20 cellular contexts compared by ENCODE assay signal in genomic region chr5:114010362-114010761, GRCh38.
DNase-seq lines count a peak whose midpoint lies in the region; ATAC-seq, FAIRE-seq and TF ChIP-seq lines count a peak whose summit lies in the region.
"Had no signal": no experiment of that assay in that cellular context is flagged by ENCODE, and none has a peak within 500 bp of the region (broad histone marks: within the 10 kb centered on the region; RNA-seq: fewer than 3 reads in every experiment).

No MANE protein-coding gene starts in this region.

- ATAC-seq in HG03159 (IDR thresholded peaks at IDR 0.05; ENCODE audit: unreplicated experiment), result no peak
- ATAC-seq: Right ventricle myocardium inferior, T-helper 17 cell had no signal

- H3K9ac ChIP-seq in astrocyte (ENCODE audit: low read length), result no peak overlapping the region

- H3K27me3 ChIP-seq in astrocyte (ENCODE audit: insufficient read depth, low read length), result no peaks in the 10 kb centered on the region
- H3K27me3 ChIP-seq: esophagus muscularis mucosa, tibial artery had no signal

- no peak overlapping the region for H3K27ac ChIP-seq in astrocyte (ENCODE audit: low read depth, low read length)
- H3K27ac ChIP-seq: esophagus muscularis mucosa, HL-60, left ventricle myocardium inferior, skin epidermis, tibial artery had no signal

- H3K4me1 ChIP-seq in astrocyte (ENCODE audit: insufficient read depth, low read length), result no peaks in the 10 kb centered on the region
- H3K4me1 ChIP-seq: esophagus muscularis mucosa, left ventricle myocardium inferior had no signal

- H3K4me1 Mint-ChIP-seq in astrocyte (ENCODE audit: low read depth, unreplicated experiment), result peaks cover 11% of the 10 kb centered on the region
- H3K4me1 Mint-ChIP-seq: T-helper 17 cell had no signal

- no peak for FAIRE-seq in astrocyte (lab: Jason Lieb, UNC)

- no peak overlapping the region for H3K4me3 ChIP-seq in astrocyte (ENCODE audit: insufficient read depth, low read depth, low read length)
- no peak overlapping the region for H3K4me3 ChIP-seq in foreskin fibroblast (ENCODE audit: low read depth in 1 of 2, low read length in 2 of 2)
- H3K4me3 ChIP-seq: esophagus muscularis mucosa, left ventricle myocardium inferior, skin epidermis, tibial artery had no signal

- no peaks in the 10 kb centered on the region for H3K79me2 ChIP-seq in astrocyte (ENCODE audit: insufficient read depth, low read length)

- DNase-seq in H4 (ENCODE audit: low spot score) (peak; percentile 69), astrocyte (ENCODE audit: low read depth) (peak; percentile 94), foreskin fibroblast (peak; percentile 3 to 8), stromal cell of bone marrow (ENCODE audit: low read depth) (peak; percentile 47), NOMO-1 (lab: John Stamatoyannopoulos, UW; ENCODE audit: unreplicated experiment in 2 of 2) (no peak), COLO668 (lab: John Stamatoyannopoulos, UW; ENCODE audit: unreplicated experiment) (no peak)
- DNase-seq: activated CD4-positive, CD25-positive, alpha-beta regulatory T cell; cortex of kidney; KBM-7; left ventricle myocardium inferior; NCI-H1092 treated with DMSO at 0.1 percent for 48 hours; NK-92 treated with Interleukin-12 subunit alpha and Interleukin-12 subunit beta, amount 100 ng/mL, for 24 hours; nucleus accumbens; T-helper 17 cell; tibial artery had no signal

- no peaks in the 10 kb centered on the region for H3K9me3 ChIP-seq in astrocyte (ENCODE audit: insufficient read depth, low read depth, low read length)
- H3K9me3 ChIP-seq: esophagus muscularis mucosa, left ventricle myocardium inferior, tibial artery had no signal

- H3K4me2 ChIP-seq in astrocyte (ENCODE audit: low read length), result no peak overlapping the region

- no peaks in the 10 kb centered on the region for H3K9me3 Mint-ChIP-seq in astrocyte (ENCODE audit: unreplicated experiment)

- H3K27ac Mint-ChIP-seq in astrocyte (ENCODE audit: unreplicated experiment), result peak overlapping the region; percentile 72
- H3K27ac Mint-ChIP-seq: T-helper 17 cell had no signal

- no peak overlapping the region for H2AFZ ChIP-seq in astrocyte (ENCODE audit: low read depth, low read length)

- H3K36me3 ChIP-seq in astrocyte (ENCODE audit: insufficient read depth, low read length), result no peaks in the 10 kb centered on the region
- H3K36me3 ChIP-seq: esophagus muscularis mucosa, left ventricle myocardium inferior, tibial artery had no signal

- H4K20me1 ChIP-seq in astrocyte (ENCODE audit: insufficient read depth, low read length), result no peaks in the 10 kb centered on the region

- TF ChIP-seq CTCF in astrocyte (IDR thresholded peaks at IDR 0.05; ENCODE audit: insufficient read depth, low read depth, low read length) (no peak), foreskin fibroblast (IDR thresholded peaks at IDR 0.05; ENCODE audit: low read depth, low read length) (no peak)

- H3K4me3 Mint-ChIP-seq in astrocyte (ENCODE audit: unreplicated experiment), result no peak overlapping the region
- H3K4me3 Mint-ChIP-seq: T-helper 17 cell had no signal

- H3K27me3 Mint-ChIP-seq in astrocyte (ENCODE audit: low read depth, unreplicated experiment), result no peaks in the 10 kb centered on the region
- H3K27me3 Mint-ChIP-seq: T-helper 17 cell had no signal

- no peaks in the 10 kb centered on the region for H3K36me3 Mint-ChIP-seq in astrocyte (ENCODE audit: low read depth, unreplicated experiment)

Comparison
In these comparisons a context has a peak if more than half of its experiments do, and no peak if none do; other contexts are left out.
1. DNase-seq: peak in H4 (single experiment), astrocyte (single experiment), foreskin fibroblast (2 of 2) and stromal cell of bone marrow (single experiment); none in NOMO-1 (0 of 2) and COLO668 (single experiment).